8 cellular contexts compared by ENCODE assay signal in genomic region chr11:67371549-67372231, GRCh38. TPM values are rescaled to one million over a fixed set of nuclear protein-coding genes. Genes with fewer than 3 reads are reported as not detected.
DNase-seq lines count a peak whose midpoint lies in the region; ATAC-seq and TF ChIP-seq lines count a peak whose summit lies in the region.

No MANE protein-coding gene starts in this region.

- DNase-seq in Caco-2 (peak; percentile 68 to 69), fibroblast of villous mesenchyme (ENCODE audit: low read depth) (peak; percentile 51), osteocyte (ENCODE audit: extremely low spot score, unreplicated experiment) (no peak), COR-L47 (lab: John Stamatoyannopoulos, UW) (no peak)
- DNase-seq in activated CD4-positive, alpha-beta memory T cell treated with anti-CD3 and anti-CD28 coated beads, Interleukin-2, amount 10 ng/mL, durations not matched to agents 7 days and 5 days: no peak

- H3K4me1 ChIP-seq in Caco-2: peaks cover 26% of the 10 kb centered on the region
- peaks cover 47% of the 10 kb centered on the region for H3K4me1 ChIP-seq in HUES6 (ENCODE audit: control insufficient read depth, insufficient read depth, low read length)

- CTCF ChIA-PET in Caco-2 (lab: Charles Lee): interaction anchor here (1.4 to 21.4 kb wide), 5 partner anchors 11 to 26 kb away, joined by 4 to 775 read pairs (median 62); partner anchors contain the start of genes POLD4 and RAD9A
- CTCF ChIA-PET in activated CD4-positive, alpha-beta memory T cell treated with anti-CD3 and anti-CD28 coated beads, Interleukin-2, amount 10 ng/mL, durations not matched to agents 7 days and 5 days (lab: Charles Lee): interaction anchor here (1.6 to 35.2 kb wide), 4 partner anchors 10 to 110 kb away, joined by 6 to 847 read pairs (median 28); partner anchors contain the start of gene POLD4

- POLR2A ChIA-PET in Caco-2 (lab: Charles Lee): no interaction called here
- POLR2A ChIA-PET in activated CD4-positive, alpha-beta memory T cell treated with anti-CD3 and anti-CD28 coated beads, Interleukin-2, amount 10 ng/mL, durations not matched to agents 7 days and 5 days (lab: Charles Lee): interaction anchor here (1.1 to 6.1 kb wide), 3 partner anchors 8 to 18 kb away, joined by 3 to 85 read pairs (median 6); partner anchors contain the start of gene POLD4

- no TSS peak for BruUV-seq in Caco-2 (replicated peaks; lab: Mats Ljungman, UMichigan)

- H3K27ac ChIP-seq in HUES6 (ENCODE audit: low read depth, low read length): no peak overlapping the region

- H3K27me3 Mint-ChIP-seq in Caco-2 (ENCODE audit: insufficient read depth, unreplicated experiment) (no peaks in the 10 kb centered on the region), osteocyte (ENCODE audit: unreplicated experiment) (no peaks in the 10 kb centered on the region)
- H3K27me3 Mint-ChIP-seq in activated CD4-positive, alpha-beta memory T cell treated with anti-CD3 and anti-CD28 coated beads, Interleukin-2, amount 10 ng/mL, durations not matched to agents 7 days and 5 days: peaks cover 68% of the 10 kb centered on the region

- H3K4me1 Mint-ChIP-seq in Caco-2 (ENCODE audit: low read depth, unreplicated experiment) (no peaks in the 10 kb centered on the region), osteocyte (ENCODE audit: unreplicated experiment) (peaks cover 58% of the 10 kb centered on the region)
- H3K4me1 Mint-ChIP-seq in activated CD4-positive, alpha-beta memory T cell treated with anti-CD3 and anti-CD28 coated beads, Interleukin-2, amount 10 ng/mL, durations not matched to agents 7 days and 5 days: peaks cover 54% of the 10 kb centered on the region

- H3K27me3 ChIP-seq in Caco-2 (replicated peaks; ENCODE audit: control insufficient read depth, insufficient read depth, low read length) (no peaks in the 10 kb centered on the region), HUES6 (ENCODE audit: control insufficient read depth, insufficient read depth, low read length) (peaks cover 25% of the 10 kb centered on the region)

- H3K27ac Mint-ChIP-seq in Caco-2 (ENCODE audit: unreplicated experiment): no peak overlapping the region
- H3K27ac Mint-ChIP-seq in activated CD4-positive, alpha-beta memory T cell treated with anti-CD3 and anti-CD28 coated beads, Interleukin-2, amount 10 ng/mL, durations not matched to agents 7 days and 5 days: no peak overlapping the region
- peak overlapping the region; percentile 75 for H3K27ac Mint-ChIP-seq in osteocyte (ENCODE audit: unreplicated experiment)

- peak overlapping the region; percentile 86 for H3K4me3 ChIP-seq in Caco-2 (ENCODE audit: low read depth, low read length)
- peak overlapping the region; percentile 57 for H3K4me3 ChIP-seq in HUES6 (ENCODE audit: low read depth, low read length)
- H3K4me3 ChIP-seq in fibroblast of villous mesenchyme (ENCODE audit: low read depth, low read length): peak overlapping the region; percentile 65

- H3K36me3 ChIP-seq in Caco-2 (ENCODE audit: control insufficient read depth, insufficient read depth, low read length) (no peaks in the 10 kb centered on the region), HUES6 (ENCODE audit: control insufficient read depth, insufficient read depth, low read length) (no peaks in the 10 kb centered on the region)

- peak overlapping the region; percentile 95 for H3K4me3 Mint-ChIP-seq in Caco-2 (ENCODE audit: unreplicated experiment)
- H3K4me3 Mint-ChIP-seq in activated CD4-positive, alpha-beta memory T cell treated with anti-CD3 and anti-CD28 coated beads, Interleukin-2, amount 10 ng/mL, durations not matched to agents 7 days and 5 days: peak overlapping the region; percentile 64
- peak overlapping the region; percentile 74 for H3K4me3 Mint-ChIP-seq in osteocyte (ENCODE audit: unreplicated experiment)

- H3K9me3 Mint-ChIP-seq in Caco-2 (ENCODE audit: unreplicated experiment) (no peaks in the 10 kb centered on the region), osteocyte (ENCODE audit: unreplicated experiment) (no peaks in the 10 kb centered on the region)
- H3K9me3 Mint-ChIP-seq in activated CD4-positive, alpha-beta memory T cell treated with anti-CD3 and anti-CD28 coated beads, Interleukin-2, amount 10 ng/mL, durations not matched to agents 7 days and 5 days: no peaks in the 10 kb centered on the region

- ATAC-seq in HG03432 (IDR thresholded peaks at IDR 0.05; ENCODE audit: unreplicated experiment): no peak
- no peak for ATAC-seq in GM18511 (IDR thresholded peaks at IDR 0.05; ENCODE audit: unreplicated experiment)

- intact Hi-C loops in Caco-2 (cut with micrococcal nuclease; ENCODE audit: unreplicated experiment): no loop called here

- H3K9ac ChIP-seq in HUES6 (ENCODE audit: low read length): no peak overlapping the region

- TF ChIP-seq CTCF in Caco-2 (IDR thresholded peaks at IDR 0.05; ENCODE audit: insufficient read depth in 1 of 2, low read depth in 1 of 2, low read length in 1 of 2, severe bottlenecking in 1 of 2, unreplicated experiment in 1 of 2) (peak; percentile 51 to 67), fibroblast of villous mesenchyme (IDR thresholded peaks at IDR 0.05; ENCODE audit: insufficient read depth, low read depth, low read length) (peak; percentile 62), osteocyte (IDR thresholded peaks at IDR 0.05) (peak; percentile 49)

- no peaks in the 10 kb centered on the region for H3K9me3 ChIP-seq in Caco-2
- H3K9me3 ChIP-seq in HUES6 (ENCODE audit: control insufficient read depth, insufficient read depth, low read depth, low read length): no peaks in the 10 kb centered on the region

- H3K36me3 Mint-ChIP-seq in Caco-2 (ENCODE audit: insufficient read depth, unreplicated experiment): peaks cover 8% of the 10 kb centered on the region
- H3K36me3 Mint-ChIP-seq in activated CD4-positive, alpha-beta memory T cell treated with anti-CD3 and anti-CD28 coated beads, Interleukin-2, amount 10 ng/mL, durations not matched to agents 7 days and 5 days (ENCODE audit: low read depth): no peaks in the 10 kb centered on the region
- H3K36me3 Mint-ChIP-seq in osteocyte (ENCODE audit: unreplicated experiment): no peaks in the 10 kb centered on the region

RNA-seq across cellular contexts. Expression of gene CLCF1, which starts 1.7 kb away (rescaled TPM):
- 4.5 and 5.8 TPM in 2 replicates for total RNA-seq in Caco-2 (2022)
- total RNA-seq in activated CD4-positive, alpha-beta memory T cell treated with anti-CD3 and anti-CD28 coated beads, Interleukin-2, amount 10 ng/mL, durations not matched to agents 7 days and 5 days: under 1 TPM; 0.65 to 0.71 TPM
- total RNA-seq in fibroblast of villous mesenchyme: 3.5 and 4.7 TPM in 2 replicates
- total RNA-seq in osteocyte: 7.2 and 7.8 TPM in 2 replicates

RNA-seq across cellular contexts. Expression of gene POLD4, which starts 18.3 kb away (rescaled TPM):
- 29.8 and 30.8 TPM in 2 replicates for total RNA-seq in Caco-2 (2022)
- total RNA-seq in activated CD4-positive, alpha-beta memory T cell treated with anti-CD3 and anti-CD28 coated beads, Interleukin-2, amount 10 ng/mL, durations not matched to agents 7 days and 5 days: 10 to 100 TPM; 74.0 to 74.1 TPM
- 43.2 and 68.9 TPM in 2 replicates for total RNA-seq in fibroblast of villous mesenchyme
- 53.2 and 64.0 TPM in 2 replicates for total RNA-seq in osteocyte

RNA-seq across cellular contexts. Expression of gene RAD9A, which starts 20.1 kb away (rescaled TPM):
- total RNA-seq in Caco-2 (2022) (55.1 and 63.5 TPM in 2 replicates), fibroblast of villous mesenchyme (4.3 and 6.4 TPM in 2 replicates), osteocyte (18.5 TPM in 2 replicates)
- total RNA-seq in activated CD4-positive, alpha-beta memory T cell treated with anti-CD3 and anti-CD28 coated beads, Interleukin-2, amount 10 ng/mL, durations not matched to agents 7 days and 5 days: 10 to 100 TPM; 48.0 to 53.9 TPM

RNA-seq across cellular contexts. Expression of gene PPP1CA, which starts 30.0 kb away (rescaled TPM):
- total RNA-seq in Caco-2 (2022) (384 and 389 TPM in 2 replicates), fibroblast of villous mesenchyme (172 and 202 TPM in 2 replicates), osteocyte (132 and 140 TPM in 2 replicates)
- 100 to 1,000 TPM; 308 to 315 TPM for total RNA-seq in activated CD4-positive, alpha-beta memory T cell treated with anti-CD3 and anti-CD28 coated beads, Interleukin-2, amount 10 ng/mL, durations not matched to agents 7 days and 5 days

RNA-seq across cellular contexts. Expression of gene TBC1D10C, which starts 32.2 kb away (rescaled TPM):
- total RNA-seq in Caco-2 (2022) (0.26 TPM in 1 of 2 replicates, not detected in the other), fibroblast of villous mesenchyme (not detected in 2 replicates), osteocyte (not detected in 2 replicates)
- total RNA-seq in activated CD4-positive, alpha-beta memory T cell treated with anti-CD3 and anti-CD28 coated beads, Interleukin-2, amount 10 ng/mL, durations not matched to agents 7 days and 5 days: 100 to 1,000 TPM; 285 to 310 TPM

Comparison
In these comparisons a context has a peak if more than half of its experiments do, and no peak if none do; other contexts are left out.
1. DNase-seq: peak in Caco-2 (2 of 2) and fibroblast of villous mesenchyme (single experiment); none in activated CD4-positive, alpha-beta memory T cell treated with anti-CD3 and anti-CD28 coated beads, Interleukin-2, amount 10 ng/mL, durations not matched to agents 7 days and 5 days (single experiment), osteocyte (single experiment) and COR-L47 (single experiment).
2. Peak in every context shown above with its lines, with median percentiles within 50 percentile points of each other: H3K4me3 ChIP-seq, H3K4me3 Mint-ChIP-seq and CTCF ChIP-seq.